In the genomic region with DNA sequence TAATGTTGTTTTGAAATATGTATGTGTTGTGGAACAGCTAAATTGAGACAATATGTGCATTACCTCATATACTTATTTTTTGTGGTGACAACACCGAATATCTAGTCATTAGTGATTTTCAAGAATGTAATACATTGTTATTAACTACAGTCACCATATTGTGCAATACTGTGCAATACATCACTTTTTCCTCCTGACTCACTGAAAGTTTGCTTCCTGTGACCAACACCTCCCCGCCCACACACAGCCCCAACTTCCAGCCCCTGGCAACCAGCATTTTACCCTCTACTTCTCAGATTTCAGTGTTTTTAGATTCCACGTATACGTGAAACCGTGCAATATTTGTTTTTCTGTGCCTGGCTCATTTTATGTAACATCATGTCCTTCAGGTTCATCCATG, we compare ENCODE assay signal across 9 cellular contexts.
A peak's percentile ranks its signal among the peaks of the same experiment; 100 is the strongest.
DNase-seq lines count a peak whose midpoint lies in the region; ATAC-seq and FAIRE-seq lines count a peak whose summit lies in the region.
"Had no signal": no experiment of that assay in that cellular context is flagged by ENCODE, and none has a peak within 500 bp of the region (broad histone marks: within the 10 kb centered on the region; RNA-seq: fewer than 3 reads in every experiment).

No MANE protein-coding gene starts in this region.

- H3K4me3 Mint-ChIP-seq in T-helper 2 cell treated with Interferon-gamma antibody and Interleukin-4, amounts not matched to agents 5 μg/mL and 100 μg/mL, for 36 hours = no peak overlapping the region

- no peak for ATAC-seq in HG02678 (IDR thresholded peaks at IDR 0.05; ENCODE audit: unreplicated experiment)

- peak; percentile 59 for DNase-seq in T-helper 2 cell treated with Interferon-gamma antibody and Interleukin-4, amounts not matched to agents 5 μg/mL and 100 μg/mL, for 36 hours (ENCODE audit: low spot score)
- DNase-seq in T-helper 2 cell (no peak), RCC 7860 (ENCODE audit: low spot score) (peak; percentile 88), fibroblast of the conjunctiva (ENCODE audit: low read depth) (peak; percentile 95), 8988T (no peak), NCI-H1105 (lab: John Stamatoyannopoulos, UW) (no peak)
- DNase-seq in stimulated activated CD4-positive, alpha-beta T cell treated with anti-CD3 and anti-CD28 coated beads, Interleukin-4, amount 100 ng/mL, for 48 hours (ENCODE audit: low read depth in 2 of 2) = peak; percentile 49 to 55
- DNase-seq: CD4-positive, CD25-positive, alpha-beta regulatory T cell had no signal

- H3K4me1 Mint-ChIP-seq in T-helper 2 cell treated with Interferon-gamma antibody and Interleukin-4, amounts not matched to agents 5 μg/mL and 100 μg/mL, for 36 hours (ENCODE audit: low read depth) = peaks cover 2% of the 10 kb centered on the region
- H3K4me1 Mint-ChIP-seq: CD4-positive, CD25-positive, alpha-beta regulatory T cell had no signal

- H3K27ac Mint-ChIP-seq in T-helper 2 cell treated with Interferon-gamma antibody and Interleukin-4, amounts not matched to agents 5 μg/mL and 100 μg/mL, for 36 hours = no peak overlapping the region
- H3K27ac Mint-ChIP-seq: CD4-positive, CD25-positive, alpha-beta regulatory T cell had no signal

- no peaks in the 10 kb centered on the region for H3K27me3 Mint-ChIP-seq in T-helper 2 cell treated with Interferon-gamma antibody and Interleukin-4, amounts not matched to agents 5 μg/mL and 100 μg/mL, for 36 hours (ENCODE audit: low read depth)
- H3K27me3 Mint-ChIP-seq: CD4-positive, CD25-positive, alpha-beta regulatory T cell had no signal

- peak; percentile 73 for FAIRE-seq in RCC 7860 (lab: Jason Lieb, UNC)

- peaks cover 11% of the 10 kb centered on the region for H3K9me3 Mint-ChIP-seq in T-helper 2 cell treated with Interferon-gamma antibody and Interleukin-4, amounts not matched to agents 5 μg/mL and 100 μg/mL, for 36 hours

- H3K36me3 Mint-ChIP-seq in T-helper 2 cell treated with Interferon-gamma antibody and Interleukin-4, amounts not matched to agents 5 μg/mL and 100 μg/mL, for 36 hours (ENCODE audit: low read depth) = no peaks in the 10 kb centered on the region

Comparison
In these comparisons a context has a peak if more than half of its experiments do, and no peak if none do; other contexts are left out.
1. DNase-seq: peak in T-helper 2 cell treated with Interferon-gamma antibody and Interleukin-4, amounts not matched to agents 5 μg/mL and 100 μg/mL, for 36 hours (single experiment), RCC 7860 (single experiment), fibroblast of the conjunctiva (single experiment) and stimulated activated CD4-positive, alpha-beta T cell treated with anti-CD3 and anti-CD28 coated beads, Interleukin-4, amount 100 ng/mL, for 48 hours (2 of 2); none in T-helper 2 cell (0 of 5), 8988T (single experiment) and NCI-H1105 (single experiment).